In the genomic region with DNA sequence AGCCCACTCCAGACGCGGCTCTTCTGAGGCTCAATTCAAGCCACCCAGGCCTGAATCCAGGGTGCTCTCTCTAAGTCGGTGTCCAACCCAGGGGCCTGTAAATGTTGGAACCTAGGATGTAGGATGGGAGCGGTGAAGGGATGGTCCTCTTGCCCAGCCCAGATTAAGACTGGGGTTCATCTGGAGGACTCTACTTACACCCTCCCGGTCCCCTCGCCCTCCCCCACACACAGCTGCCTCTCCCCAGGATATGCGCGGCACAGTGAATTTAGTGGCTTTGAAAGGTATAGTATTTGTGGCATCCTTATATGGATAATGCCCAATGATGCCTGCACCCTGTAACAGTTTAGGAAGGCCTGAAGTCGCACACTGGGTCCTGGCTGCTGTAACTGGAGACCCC, we compare ENCODE assay signal across 8 cellular contexts. TPM values are rescaled to one million over a fixed set of nuclear protein-coding genes. Genes with fewer than 3 reads are reported as not detected.
DNase-seq lines count a peak whose midpoint lies in the region; ATAC-seq and TF ChIP-seq lines count a peak whose summit lies in the region.

No MANE protein-coding gene starts in this region.

- no peaks in the 10 kb centered on the region for H3K9me3 ChIP-seq in SU-DHL-6 (ENCODE audit: insufficient read depth, low read length)
- no peaks in the 10 kb centered on the region for H3K9me3 ChIP-seq in right cardiac atrium (ENCODE audit: control insufficient read depth, low read length)
- no peaks in the 10 kb centered on the region for H3K9me3 ChIP-seq in gastrocnemius medialis

- ATAC-seq in right cardiac atrium (no peak), gastrocnemius medialis (no peak), GM18519 (IDR thresholded peaks at IDR 0.05; ENCODE audit: low FRiP score, unreplicated experiment) (no peak), GM19035 (IDR thresholded peaks at IDR 0.05; ENCODE audit: unreplicated experiment) (no peak)

- 47% methylated on average over 9 of the region's 9 CpGs for WGBS in right cardiac atrium

- intact Hi-C loops in right cardiac atrium (cut with DNase I), result loop anchor here in 2 of 4 donors (10.0 kb wide), 4 partner anchors 112 to 292 kb away; no protein-coding TSS in a partner anchor
- intact Hi-C loops in gastrocnemius medialis (cut with DNase I; ENCODE audit: low total_unique reads), result loop anchor here (10.0 kb wide), 3 partner anchors 142 to 252 kb away; no protein-coding TSS in a partner anchor

- H3K4me1 ChIP-seq in right cardiac atrium (ENCODE audit: control insufficient read depth, insufficient read depth, low read length) (no peaks in the 10 kb centered on the region), gastrocnemius medialis (no peaks in the 10 kb centered on the region)

- H3K36me3 ChIP-seq in SU-DHL-6 (ENCODE audit: low read length), result no peaks in the 10 kb centered on the region
- no peaks in the 10 kb centered on the region for H3K36me3 ChIP-seq in gastrocnemius medialis

- DNase-seq in GM12864 (ENCODE audit: low read depth) (no peak), right cardiac atrium (peak in 1 of 3 donors; percentile 25), gastrocnemius medialis (no peak), HUDEP-2 (lab: John Stamatoyannopoulos, UW; ENCODE audit: unreplicated experiment in 76 of 76) (no peak), NCI-H1436 (lab: John Stamatoyannopoulos, UW) (no peak)

- no peak overlapping the region for H3K27ac ChIP-seq in SU-DHL-6 (ENCODE audit: low read depth, low read length)
- peak overlapping the region; percentile 38 for H3K27ac ChIP-seq in right cardiac atrium (ENCODE audit: low read length)
- H3K27ac ChIP-seq in gastrocnemius medialis, result peak overlapping the region; percentile 64 to 75 (median 74)

- H3K4me3 ChIP-seq in GM12864 (ENCODE audit: low read depth, low read length), result peak overlapping the region; percentile 84
- no peak overlapping the region for H3K4me3 ChIP-seq in SU-DHL-6 (ENCODE audit: insufficient read depth, low read length, poor library complexity, severe bottlenecking)
- H3K4me3 ChIP-seq in right cardiac atrium (ENCODE audit: low read length), result peak overlapping the region; percentile 58
- H3K4me3 ChIP-seq in gastrocnemius medialis, result peak overlapping the region; percentile 64 to 74 (median 68)

- TF ChIP-seq POLR2A in gastrocnemius medialis (IDR thresholded peaks at IDR 0.05), result no peak

- no peaks in the 10 kb centered on the region for H4K20me1 ChIP-seq in SU-DHL-6 (ENCODE audit: low read depth, low read length)

- H3K9me2 ChIP-seq in SU-DHL-6 (replicated peaks; ENCODE audit: insufficient read depth, low read length), result no peaks in the 10 kb centered on the region

- no peaks in the 10 kb centered on the region for H3K79me2 ChIP-seq in SU-DHL-6 (ENCODE audit: insufficient read depth, low read length)

- H2AFZ ChIP-seq in SU-DHL-6 (ENCODE audit: low read depth, low read length, severe bottlenecking), result peak overlapping the region; percentile 56

- no peaks in the 10 kb centered on the region for H3F3A ChIP-seq in SU-DHL-6 (ENCODE audit: insufficient read depth)

- H3K4me2 ChIP-seq in SU-DHL-6 (ENCODE audit: low read depth, low read length, poor library complexity, severe bottlenecking), result peak overlapping the region; percentile 65

- no peak overlapping the region for H3K9ac ChIP-seq in SU-DHL-6 (ENCODE audit: low read length)

- TF ChIP-seq CTCF in GM12864 (IDR thresholded peaks at IDR 0.05; ENCODE audit: low read depth, low read length, missing control alignments), result no peak
- TF ChIP-seq CTCF in SU-DHL-6 (IDR thresholded peaks at IDR 0.05; ENCODE audit: insufficient read depth, low read length, poor library complexity, severe bottlenecking), result no peak
- no peak for TF ChIP-seq CTCF in gastrocnemius medialis (IDR thresholded peaks at IDR 0.05 in 4 of 5, conservative IDR thresholded peaks at IDR 0.05 in 1 of 5)

- in situ Hi-C loops in gastrocnemius medialis (cut with MboI; ENCODE audit: low sequenced_read_pairs in 4 of 4), result loop anchor here in 2 of 4 donors (25.0 kb wide), 1 partner anchor 284 kb away; no protein-coding TSS in a partner anchor

- H3K27me3 ChIP-seq in SU-DHL-6 (ENCODE audit: low read length) (no peaks in the 10 kb centered on the region), right cardiac atrium (ENCODE audit: control insufficient read depth, insufficient read depth) (no peaks in the 10 kb centered on the region), gastrocnemius medialis (peaks cover 4 to 22% (median 8%) of the 10 kb centered on the region in 3 donors)

RNA-seq across cellular contexts. Expression of gene FBN1, which starts 0.9 kb away (rescaled TPM):
- total RNA-seq in right cardiac atrium, result 100 to 1,000 TPM in 1 of 4 donors, 10 to 100 TPM in 3; 31.3 to 101 (median 64.0) TPM
- 17.9 TPM for polyA plus RNA-seq in right cardiac atrium
- total RNA-seq in gastrocnemius medialis, result 10 to 100 TPM; 13.0 to 28.0 (median 20.9) TPM
